9 cellular contexts compared by ENCODE assay signal in the genomic region with DNA sequence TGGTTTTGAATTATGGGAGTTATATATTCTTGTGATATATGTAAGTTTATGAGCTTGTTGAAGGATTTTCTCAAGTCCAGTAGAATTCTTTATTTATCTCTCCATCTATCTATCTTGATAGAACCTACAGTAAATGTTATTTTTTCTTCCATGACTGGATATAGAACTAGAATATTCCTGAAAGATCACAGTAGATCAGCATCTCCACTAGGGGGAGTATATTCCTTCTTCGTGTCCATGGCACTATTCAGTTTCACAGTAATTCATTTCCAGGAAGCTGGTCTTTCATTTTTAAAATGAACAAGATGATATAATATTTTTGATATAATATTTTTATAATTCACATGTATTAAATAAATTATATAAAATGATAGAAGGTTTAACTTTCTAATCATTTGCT. TPM values are rescaled to one million over a fixed set of nuclear protein-coding genes. Genes with fewer than 3 reads are reported as not detected.
A peak's percentile ranks its signal among the peaks of the same experiment; 100 is the strongest.
DNase-seq lines count a peak whose midpoint lies in the region; TF ChIP-seq lines count a peak whose summit lies in the region.
"Had no signal": no experiment of that assay in that cellular context is flagged by ENCODE, and none has a peak within 500 bp of the region (broad histone marks: within the 10 kb centered on the region; RNA-seq: fewer than 3 reads in every experiment).

No MANE protein-coding gene starts in this region.

- no peaks in the 10 kb centered on the region for H3K4me1 ChIP-seq in esophagus muscularis mucosa
- H3K4me1 ChIP-seq: parathyroid adenoma had no signal

- in situ Hi-C loops in SK-MEL-5 (cut with HindIII; ENCODE audit: low pct_unique_long_range_greater_than_20kb, low sequenced_read_pairs) = no loop called here

- no peak overlapping the region for H3K4me3 ChIP-seq in esophagus muscularis mucosa

- no peak overlapping the region for H3K27ac ChIP-seq in esophagus muscularis mucosa (replicated peaks in 1 of 4)
- H3K27ac ChIP-seq: parathyroid adenoma had no signal

- intact Hi-C loops in esophagus muscularis mucosa (cut with DNase I) = no loop called here

- H3K36me3 ChIP-seq in esophagus muscularis mucosa = no peaks in the 10 kb centered on the region

- TF ChIP-seq EP300 in esophagus muscularis mucosa (IDR thresholded peaks at IDR 0.05) = no peak

- DNase-seq in COLO829 (ENCODE audit: low spot score) = peak; percentile 26
- DNase-seq in LHCN-M2 (ENCODE audit: low read depth) = peak; percentile 58
- peak; percentile 64 for DNase-seq in SK-MEL-5 (ENCODE audit: low read depth, low spot score)
- peak; percentile 28 for DNase-seq in iPS-NIHi11 (ENCODE audit: low spot score)
- no peak for DNase-seq in esophagus muscularis mucosa (ENCODE audit: extremely low spot score)
- no peak for DNase-seq in activated CD4-positive, alpha-beta T cell treated with anti-CD3 and anti-CD28 coated beads, Interleukin-2, amount 50 U/mL, for 1 hour
- no peak for DNase-seq in Ammon's horn (ENCODE audit: low spot score)
- DNase-seq in activated CD4-positive, alpha-beta T cell treated with anti-CD3 and anti-CD28 coated beads, Interleukin-2, amount 50 U/mL, for 48 hours = no peak

- 25% methylated on average over 1 of the region's 1 CpG for WGBS in esophagus muscularis mucosa

- TF ChIP-seq POLR2A in esophagus muscularis mucosa (IDR thresholded peaks at IDR 0.05; ENCODE audit: low read depth) = no peak

- TF ChIP-seq CTCF in esophagus muscularis mucosa (IDR thresholded peaks at IDR 0.05) = peak in 1 of 3 experiments; percentile 31

- H3K9me3 ChIP-seq in esophagus muscularis mucosa = no peaks in the 10 kb centered on the region

- H3K27me3 ChIP-seq in esophagus muscularis mucosa = no peaks in the 10 kb centered on the region

RNA-seq across cellular contexts. Expression of a gene that starts 18.8 kb away (rescaled TPM):
- total RNA-seq in LHCN-M2 (2014; rRNA removed) = not detected in 2 replicates
- polyA plus RNA-seq in LHCN-M2 (2012) = not detected
- total RNA-seq in SK-MEL-5 (2014; rRNA removed; shearing (Covaris generic)) = 0.11 and 0.58 TPM in 2 replicates
- polyA plus RNA-seq in SK-MEL-5 (2015; cell fraction: cytosol; rRNA removed) = 0.23 and 1.9 TPM in 2 replicates
- polyA plus RNA-seq in SK-MEL-5 (2015; cell fraction: nucleus; rRNA removed) = 0.30 and 0.41 TPM in 2 replicates
- total RNA-seq in esophagus muscularis mucosa = not detected

Comparison
In these comparisons a context has a peak if more than half of its experiments do, and no peak if none do; other contexts are left out.
1. DNase-seq: peak in COLO829 (single experiment), LHCN-M2 (single experiment), SK-MEL-5 (single experiment) and iPS-NIHi11 (single experiment); none in esophagus muscularis mucosa (single experiment), activated CD4-positive, alpha-beta T cell treated with anti-CD3 and anti-CD28 coated beads, Interleukin-2, amount 50 U/mL, for 1 hour (single experiment), Ammon's horn (single experiment) and activated CD4-positive, alpha-beta T cell treated with anti-CD3 and anti-CD28 coated beads, Interleukin-2, amount 50 U/mL, for 48 hours (0 of 2).